ENCODE assay signal across 8 cellular contexts in genomic region chr1:16896316-16897065, GRCh38. TPM values are rescaled to one million over a fixed set of nuclear protein-coding genes. Genes with fewer than 3 reads are reported as not detected.
A peak's percentile ranks its signal among the peaks of the same experiment; 100 is the strongest.
DNase-seq lines count a peak whose midpoint lies in the region; FAIRE-seq and TF ChIP-seq lines count a peak whose summit lies in the region.
"Not testable (repeated sequence)": the region's sequence is repeated elsewhere in the genome, so short reads cannot be mapped to it uniquely, and the experiment has no call there.

No MANE protein-coding gene starts in this region.

- peak overlapping the region; percentile 99 for H3K4me2 ChIP-seq in KMS-11
- H3K4me2 ChIP-seq in OCI-LY7 (ENCODE audit: low read length), result peak overlapping the region; percentile 63

- CTCF ChIA-PET in OCI-LY7 (lab: Charles Lee; ENCODE audit: unreplicated experiment), result not testable (repeated sequence)

- FAIRE-seq in GM18507 (lab: Jason Lieb, UNC), result peak; percentile 63

- H3K36me3 Mint-ChIP-seq in chondrocyte (ENCODE audit: low read depth), result not testable (repeated sequence)

- H3K4me3 ChIP-seq in KMS-11 (IDR thresholded peaks at IDR 0.05; ENCODE audit: insufficient read depth, low read depth, low read length), result not testable (repeated sequence)
- H3K4me3 ChIP-seq in OCI-LY7 (ENCODE audit: low read depth, low read length, poor library complexity, severe bottlenecking), result peak overlapping the region; percentile 60
- H3K4me3 ChIP-seq in spleen, result peak overlapping the region in 4 of 8 donors; percentile 10 to 66 (median 22)

- not testable (repeated sequence) for H3K27me3 Mint-ChIP-seq in chondrocyte (ENCODE audit: low read depth)

- intact Hi-C loops in OCI-LY7 (cut with micrococcal nuclease; ENCODE audit: unreplicated experiment), result loop anchor here (1.0 kb wide), 1 partner anchor 8 kb away; no protein-coding TSS in a partner anchor
- intact Hi-C loops in spleen (cut with DNase I; ENCODE audit: low total_unique reads), result not testable (repeated sequence)

- H3K9me2 ChIP-seq in OCI-LY7 (ENCODE audit: insufficient read depth, low read length), result not testable (repeated sequence)

- H3K9me3 Mint-ChIP-seq in chondrocyte (ENCODE audit: low read depth), result not testable (repeated sequence)

- H3K9me3 ChIP-seq in OCI-LY7 (ENCODE audit: low read length); spleen: not testable (repeated sequence)

- H3K4me1 ChIP-seq in KMS-11 (ENCODE audit: low read depth, poor library complexity, severe bottlenecking) (peaks cover 39% of the 10 kb centered on the region), OCI-LY7 (ENCODE audit: insufficient read depth, low read length, poor library complexity, severe bottlenecking) (peaks cover 43% of the 10 kb centered on the region), spleen (peaks cover 7 to 28% (median 16%) of the 10 kb centered on the region in 6 donors)

- not testable (repeated sequence) for TF ChIP-seq CTCF in 22Rv1 (IDR thresholded peaks at IDR 0.05); KMS-11 (conservative IDR thresholded peaks at IDR 0.05; ENCODE audit: low read depth, low read length); OCI-LY7 (conservative IDR thresholded peaks at IDR 0.05; ENCODE audit: low read length); chondrocyte (IDR thresholded peaks at IDR 0.05); spleen (IDR thresholded peaks at IDR 0.05 in 8 of 11, conservative IDR thresholded peaks at IDR 0.05 in 3 of 11)

- H2AFZ ChIP-seq in KMS-11 (ENCODE audit: low read depth) (peak overlapping the region; percentile 54; the same call in 1 of the 2 replicates), OCI-LY7 (ENCODE audit: low read length) (peak overlapping the region; percentile 60; the same call in 1 of the 2 replicates)

- H3K79me2 ChIP-seq in KMS-11 (ENCODE audit: insufficient read depth, low read depth); OCI-LY7 (ENCODE audit: insufficient read depth, low read depth, low read length): not testable (repeated sequence)

- not testable (repeated sequence) for H3K36me3 ChIP-seq in KMS-11 (ENCODE audit: insufficient read depth); OCI-LY7 (ENCODE audit: insufficient read depth, low read length); spleen

- H3K4me3 Mint-ChIP-seq in chondrocyte (ENCODE audit: unreplicated experiment), result peak overlapping the region; percentile 73

- peaks cover 11% of the 10 kb centered on the region for H3K4me1 Mint-ChIP-seq in chondrocyte (ENCODE audit: low read depth)

- not testable (repeated sequence) for TF ChIP-seq POLR2A in spleen (IDR thresholded peaks at IDR 0.05)

- H4K20me1 ChIP-seq in KMS-11 (ENCODE audit: insufficient read depth); OCI-LY7 (ENCODE audit: insufficient read depth, low read length): not testable (repeated sequence)

- H3K27ac ChIP-seq in 22Rv1 (peak overlapping the region; percentile 84), KMS-11 (peak overlapping the region; percentile 99), OCI-LY7 (ENCODE audit: low read depth, low read length, poor library complexity, severe bottlenecking) (peak overlapping the region; percentile 84), spleen (peak overlapping the region; percentile 65 to 92 (median 84))

- peak overlapping the region; percentile 100 for H3K27ac Mint-ChIP-seq in chondrocyte (ENCODE audit: unreplicated experiment)

- peak overlapping the region; percentile 28; the same call in 1 of the 2 replicates for H3K9ac ChIP-seq in KMS-11

- not testable (repeated sequence) for H3K27me3 ChIP-seq in KMS-11 (ENCODE audit: insufficient read depth, low read depth); spleen (replicated peaks in 1 of 7)

- POLR2A ChIA-PET in OCI-LY7 (lab: Charles Lee), result interaction anchor here (1.3 kb wide), 1 partner anchor 8 kb away, joined by 4 read pairs; no protein-coding TSS in a partner anchor

- 22 to 28% (median 22%) methylated on average over 19 to 23 of the region's 24 CpGs for WGBS in spleen, 5 donors

- not testable (repeated sequence) for DNase-seq in GM18507 (ENCODE audit: extremely low spot score, insufficient read length, low read depth); chondrocyte (ENCODE audit: low spot score)
- DNase-seq in OCI-LY7 (ENCODE audit: low spot score) (peak; percentile 90), kidney tubule cell (ENCODE audit: low spot score) (peak; percentile 97), spleen (peak; percentile 87)
- peak; percentile 66 to 73 for DNase-seq in activated CD4-positive, alpha-beta T cell treated with anti-CD3 and anti-CD28 coated beads, Interleukin-2, amount 50 U/mL, for 48 hours

- BruUV-seq in OCI-LY7 (replicated peaks; lab: Mats Ljungman, UMichigan), result not testable (repeated sequence)

RNA-seq across cellular contexts. Expression of gene RNU1-2, which starts 0.7 kb away (rescaled TPM):
- total RNA-seq in OCI-LY7 (2014; rRNA removed; shearing (Covaris generic)), result under 0.01 TPM in 2 replicates
- total RNA-seq in OCI-LY7 (2022) (1,721 and 1,968 TPM in 2 replicates), chondrocyte (1,438 to 1,620 TPM (median 1,579 TPM) in 3 replicates), spleen (1,000 to 10,000 TPM in 4 of 7 donors, under 1 TPM in 3; under 0.01 to 8,075 (median 6,234) TPM)
- not detected for polyA plus RNA-seq in spleen

RNA-seq across cellular contexts. Expression of gene CROCC, which starts 25.2 kb away (rescaled TPM):
- total RNA-seq in OCI-LY7 (2014; rRNA removed; shearing (Covaris generic)), result 36.3 and 57.9 TPM in 2 replicates
- total RNA-seq in OCI-LY7 (2022), result 54.0 and 54.1 TPM in 2 replicates
- total RNA-seq in chondrocyte, result 24.7 to 32.2 TPM (median 26.2 TPM) in 3 replicates
- 10 to 100 TPM; 19.0 to 41.9 (median 31.0) TPM for total RNA-seq in spleen
- polyA plus RNA-seq in spleen, result 10 to 100 TPM; 14.5 to 55.4 (median 27.5) TPM
